ENCODE assay signal across 25 cellular contexts in the genomic region with DNA sequence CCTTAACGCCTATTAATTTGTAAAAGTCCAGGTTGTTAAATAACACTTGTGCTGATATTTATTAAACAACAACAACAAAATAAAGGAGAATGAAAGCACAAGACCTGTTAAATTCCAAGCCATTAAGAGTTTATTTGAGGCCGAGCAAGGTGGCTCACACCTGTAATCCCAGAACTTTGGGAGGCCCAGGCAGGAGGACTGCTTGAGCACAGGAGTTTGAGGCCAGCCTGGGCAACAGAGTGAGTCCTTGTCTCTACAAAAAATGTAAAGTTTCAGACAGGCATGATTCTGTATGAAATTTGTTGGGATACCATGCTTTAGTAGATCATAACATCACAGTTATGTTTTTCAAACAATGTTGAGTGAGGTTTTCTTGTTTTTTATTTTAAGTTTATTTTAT.
"Had no signal": no experiment of that assay in that cellular context is flagged by ENCODE, and none has a peak within 500 bp of the region (broad histone marks: within the 10 kb centered on the region; RNA-seq: fewer than 3 reads in every experiment).

No MANE protein-coding gene starts in this region.

- H3K4me3 Mint-ChIP-seq: activated naive CD8-positive, alpha-beta T cell treated with anti-CD3 and anti-CD28 coated beads, Interleukin-2, amount 10 ng/mL, durations not matched to agents 7 days and 5 days; activated T-cell treated with anti-CD3 and anti-CD28 coated beads, Interleukin-2, amount 50 U/mL, for 4 hours; activated T-helper 17 cell treated with anti-CD3 and anti-CD28 coated beads, Interleukin-2, amount 50 U/mL, for 72 hours; effector memory CD8-positive, alpha-beta T cell; mesothelial cell of epicardium; nephron progenitor cell; stimulated activated memory B cell treated with anti-CD40 and anti-IgM and Interleukin-4, amounts not matched to agents 10 μg/mL and 1 μg/mL and 100 μg/mL, for 72 hours had no signal

- H3K27me3 Mint-ChIP-seq: activated naive CD8-positive, alpha-beta T cell treated with anti-CD3 and anti-CD28 coated beads, Interleukin-2, amount 10 ng/mL, durations not matched to agents 7 days and 5 days; activated T-helper 17 cell treated with anti-CD3 and anti-CD28 coated beads, Interleukin-2, amount 50 U/mL, for 72 hours; effector memory CD8-positive, alpha-beta T cell; naive B cell; progenitor cell of endocrine pancreas; stimulated activated memory B cell treated with anti-CD40 and anti-IgM and Interleukin-4, amounts not matched to agents 10 μg/mL and 1 μg/mL and 100 μg/mL, for 72 hours had no signal

- DNase-seq: activated CD8-positive, alpha-beta memory T cell treated with anti-CD3 and anti-CD28 coated beads for 24 hours; activated naive CD8-positive, alpha-beta T cell treated with anti-CD3 and anti-CD28 coated beads, Interleukin-2, amount 10 ng/mL, durations not matched to agents 7 days and 5 days; activated T-cell treated with anti-CD3 and anti-CD28 coated beads, Interleukin-2, amount 50 U/mL, for 4 hours; amniotic stem cell; brain microvascular endothelial cell; effector memory CD8-positive, alpha-beta T cell; foreskin fibroblast; head of caudate nucleus; hippocampal formation; left colon; mammary epithelial cell; naive B cell; nephron progenitor cell; ovary; SK-N-SH; stimulated activated CD4-positive, alpha-beta T cell treated with anti-CD3 and anti-CD28 coated beads, Interleukin-4, amount 100 ng/mL, for 4 hours; stimulated activated CD8-positive, alpha-beta memory T cell treated with anti-CD3 and anti-CD28 coated beads, Interleukin-4, amount 100 ng/mL, for 48 hours; T-helper 2 cell had no signal

- ATAC-seq: activated T-cell treated with anti-CD3 and anti-CD28 coated beads, Interleukin-2, amount 50 U/mL, for 4 hours; activated T-helper 17 cell treated with anti-CD3 and anti-CD28 coated beads, Interleukin-2, amount 50 U/mL, for 72 hours; effector memory CD8-positive, alpha-beta T cell; sciatic nerve; stimulated activated memory B cell treated with anti-CD40 and anti-IgM and Interleukin-4, amounts not matched to agents 10 μg/mL and 1 μg/mL and 100 μg/mL, for 72 hours had no signal

- FAIRE-seq: astrocyte, keratinocyte had no signal

- H3K9me3 Mint-ChIP-seq: activated naive CD8-positive, alpha-beta T cell treated with anti-CD3 and anti-CD28 coated beads, Interleukin-2, amount 10 ng/mL, durations not matched to agents 7 days and 5 days; activated T-helper 17 cell treated with anti-CD3 and anti-CD28 coated beads, Interleukin-2, amount 50 U/mL, for 72 hours; effector memory CD8-positive, alpha-beta T cell; stimulated activated memory B cell treated with anti-CD40 and anti-IgM and Interleukin-4, amounts not matched to agents 10 μg/mL and 1 μg/mL and 100 μg/mL, for 72 hours had no signal

- H3K27ac Mint-ChIP-seq: activated naive CD8-positive, alpha-beta T cell treated with anti-CD3 and anti-CD28 coated beads, Interleukin-2, amount 10 ng/mL, durations not matched to agents 7 days and 5 days; effector memory CD8-positive, alpha-beta T cell; nephron progenitor cell; progenitor cell of endocrine pancreas; stimulated activated memory B cell treated with anti-CD40 and anti-IgM and Interleukin-4, amounts not matched to agents 10 μg/mL and 1 μg/mL and 100 μg/mL, for 72 hours had no signal
